ENCODE assay signal across 9 cellular contexts in the genomic region with DNA sequence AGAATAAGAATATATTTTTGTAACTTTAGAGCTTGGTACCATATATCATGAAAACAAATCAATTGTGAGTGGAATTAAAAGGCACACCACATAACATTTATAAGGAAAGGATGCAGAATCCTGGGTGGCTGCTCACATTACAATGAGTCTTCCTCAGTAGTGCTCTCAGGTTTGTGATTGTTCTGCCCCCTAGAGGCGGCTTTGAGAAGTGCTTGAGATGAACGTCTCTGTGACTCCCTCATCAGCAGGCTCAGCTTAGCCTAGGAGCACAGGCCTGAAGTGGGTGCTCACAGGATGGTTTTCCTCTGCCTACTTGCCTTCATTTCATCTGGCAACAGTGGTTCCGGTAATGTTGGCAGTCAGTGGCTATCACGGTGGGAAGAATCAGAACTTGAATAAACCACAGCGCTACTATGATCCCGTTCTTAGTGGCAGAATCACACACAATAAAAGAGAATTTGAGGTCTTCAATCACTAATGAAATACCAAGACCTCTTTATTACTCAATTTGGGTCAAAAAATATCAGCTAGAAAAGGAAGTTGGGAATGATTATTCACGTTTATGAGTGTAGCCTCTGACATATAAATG. TPM values are rescaled to one million over a fixed set of nuclear protein-coding genes. Genes with fewer than 3 reads are reported as not detected.
DNase-seq lines count a peak whose midpoint lies in the region; ATAC-seq and TF ChIP-seq lines count a peak whose summit lies in the region.
"Had no signal": no experiment of that assay in that cellular context is flagged by ENCODE, and none has a peak within 500 bp of the region (broad histone marks: within the 10 kb centered on the region; RNA-seq: fewer than 3 reads in every experiment).

No MANE protein-coding gene starts in this region.

- peak; percentile 89 for TF ChIP-seq CTCF in BJ (IDR thresholded peaks at IDR 0.05; ENCODE audit: insufficient read depth, low read depth, low read length)
- TF ChIP-seq CTCF in coronary artery (IDR thresholded peaks at IDR 0.05) = peak; percentile 78
- peak; percentile 81 to 96 (median 90) for TF ChIP-seq CTCF in right lobe of liver (IDR thresholded peaks at IDR 0.05)

- DNase-seq in BJ (ENCODE audit: low read depth) (peak; percentile 9), NCI-H226 (peak; percentile 50), coronary artery (ENCODE audit: low spot score) (no peak), right lobe of liver (peak; percentile 62 to 85 (median 67))
- DNase-seq in activated CD4-positive, alpha-beta T cell treated with anti-CD3 and anti-CD28 coated beads for 24 hours (ENCODE audit: low read depth in 2 of 2) = peak; percentile 60 to 71
- DNase-seq in stimulated activated CD4-positive, alpha-beta T cell treated with anti-CD3 and anti-CD28 coated beads, TNF-alpha, amount 100 ng/mL, for 48 hours (ENCODE audit: low read depth in 3 of 3) = peak; percentile 64 to 70 (median 65)

- TF ChIP-seq POLR2A in right lobe of liver (IDR thresholded peaks at IDR 0.05) = no peak

- no peaks in the 10 kb centered on the region for H3K36me3 ChIP-seq in BJ (ENCODE audit: control insufficient read depth, insufficient read depth, low read length)
- H3K36me3 ChIP-seq in right lobe of liver = no peaks in the 10 kb centered on the region

- POLR2A ChIA-PET in BJ (lab: Charles Lee) = no interaction called here

- CTCF ChIA-PET in BJ (lab: Yijun Ruan, JAX) = interaction anchor here (0.5 to 2.3 kb wide), 25 partner anchors 9 to 1002 kb away, joined by 3 to 41 read pairs (median 4); no protein-coding TSS in a partner anchor

- ATAC-seq in GM19035 (IDR thresholded peaks at IDR 0.05; ENCODE audit: unreplicated experiment) (peak; percentile 96), HG03159 (IDR thresholded peaks at IDR 0.05; ENCODE audit: unreplicated experiment) (peak; percentile 96), right lobe of liver (peak; percentile 73 to 82 (median 77))

- peaks cover 9% of the 10 kb centered on the region for H3K27me3 ChIP-seq in BJ (ENCODE audit: control insufficient read depth, insufficient read depth, low read length)
- H3K27me3 ChIP-seq in right lobe of liver = no peaks in the 10 kb centered on the region

- WGBS in right lobe of liver (ENCODE audit: insufficient coverage, low coverage, low lambda C conversion rate, missing lambda C conversion rate) = 28% methylated on average over 7 of the region's 7 CpGs

- no peaks in the 10 kb centered on the region for H3K9me3 ChIP-seq in right lobe of liver

- intact Hi-C loops in right lobe of liver (cut with DNase I) = no loop called here

- H3K27ac ChIP-seq in coronary artery = no peak overlapping the region
- H3K27ac ChIP-seq in right lobe of liver = no peak overlapping the region

- H3K4me3 ChIP-seq in BJ (ENCODE audit: low read depth, low read length) (no peak overlapping the region), coronary artery (no peak overlapping the region), right lobe of liver (no peak overlapping the region)

- no peaks in the 10 kb centered on the region for H3K4me1 ChIP-seq in right lobe of liver

RNA-seq across cellular contexts. Expression of a gene that starts 38.1 kb away (rescaled TPM):
- 0.26 and 1.1 TPM in 2 replicates for polyA plus RNA-seq in BJ (2011; rRNA removed)
- 0.36 and 0.47 TPM in 2 replicates for polyA minus RNA-seq in BJ (2011; rRNA and poly(A)+ RNA removed)
- total RNA-seq in right lobe of liver = 1 to 10 TPM; 1.7 to 4.8 (median 2.0) TPM

RNA-seq across cellular contexts. Expression of a gene that starts 38.2 kb away (rescaled TPM):
- not detected in 2 replicates for polyA plus RNA-seq in BJ (2011; rRNA removed)
- polyA minus RNA-seq in BJ (2011; rRNA and poly(A)+ RNA removed) = 0.14 TPM in 1 of 2 replicates, not detected in the other
- total RNA-seq in right lobe of liver = not detected
- total RNA-seq: T-helper 1 cell treated with Interleukin-12 subunit alpha and Interleukin-12 subunit beta and Interleukin-4 antibody, amounts not matched to agents 30 ng/mL and 1 ng/mL, for 36 hours had no signal
